Comparison of ENCODE assay signal across 1 cellular context in the genomic region with DNA sequence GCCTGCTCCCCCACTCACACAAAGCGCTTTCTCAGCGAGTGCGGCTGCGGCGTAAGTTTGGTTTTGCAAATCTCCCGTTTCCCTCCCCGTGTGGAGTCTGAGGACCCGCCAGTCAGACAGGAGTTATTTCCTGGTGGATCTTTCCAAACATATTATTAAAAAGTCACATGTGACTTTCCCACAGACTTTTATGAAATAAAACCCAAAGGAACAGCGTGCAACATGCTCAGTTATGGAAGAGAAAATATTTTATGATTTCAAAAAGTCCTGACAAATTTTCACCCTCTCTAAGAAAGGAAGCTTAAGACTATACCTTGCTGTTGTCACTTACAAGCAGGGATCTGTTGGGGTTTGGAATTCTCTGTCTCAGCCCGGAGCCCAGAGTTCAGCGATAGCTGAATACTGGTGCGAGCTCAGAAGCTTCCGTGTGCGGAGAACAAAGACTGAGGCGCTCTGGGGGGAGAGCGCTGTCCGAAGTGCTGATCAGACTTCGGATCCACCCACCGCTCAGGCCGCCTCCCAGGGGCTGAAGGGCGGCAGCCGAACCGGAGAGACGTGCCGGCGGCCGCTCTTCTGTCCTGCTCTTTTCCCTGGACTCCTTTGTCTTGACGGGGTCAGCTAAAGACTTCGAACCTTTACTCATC.
A peak's percentile ranks its signal among the peaks of the same experiment; 100 is the strongest.
TF ChIP-seq lines count a peak whose summit lies in the region.

No MANE protein-coding gene starts in this region.

TF ChIP-seq in HepG2, 621 proteins besides CTCF, POLR2A, EP300 and RAD21 (continued from another document and continues in another):
- TF ChIP-seq ZNF879 (CRISPR knock-in tag; IDR thresholded peaks at IDR 0.05) (peak; percentile 94), IKZF1 (IDR thresholded peaks at IDR 0.05) (no peak), SMAD9 (CRISPR knock-in tag; IDR thresholded peaks at IDR 0.05) (peak; percentile 95; the same call in 1 of the 2 replicates), KDM1A (CRISPR knock-in tag; IDR thresholded peaks at IDR 0.05) (peak; percentile 43; the same call in 1 of the 2 replicates), ZBED4 (CRISPR knock-in tag; IDR thresholded peaks at IDR 0.05; ENCODE audit: borderline replicate concordance) (peak; percentile 97), ZNF609 (CRISPR knock-in tag; IDR thresholded peaks at IDR 0.05; ENCODE audit: borderline replicate concordance) (0 out of 2 replicates have a peak, but pooled peaks have one; percentile 34), ZFY (CRISPR knock-in tag; IDR thresholded peaks at IDR 0.05) (peak; percentile 70), CENPBD1 (CRISPR knock-in tag; IDR thresholded peaks at IDR 0.05; ENCODE audit: borderline replicate concordance, low read depth) (no peak), XRCC5 (optimal IDR thresholded peaks at IDR 0.05; ENCODE audit: low read length) (peak; percentile 98), HDAC6 (IDR thresholded peaks at IDR 0.05; ENCODE audit: low read depth, low read length) (no peak), AGO2 (optimal IDR thresholded peaks at IDR 0.05; ENCODE audit: low read depth, low read length) (no peak), NFE2L1 (CRISPR knock-in tag; IDR thresholded peaks at IDR 0.05; ENCODE audit: borderline replicate concordance) (no peak), ZNF644 (CRISPR knock-in tag; IDR thresholded peaks at IDR 0.05; ENCODE audit: low read depth) (peak; percentile 47; the same call in 1 of the 2 replicates), AHDC1 (CRISPR knock-in tag; IDR thresholded peaks at IDR 0.05; ENCODE audit: borderline replicate concordance) (peak; percentile 70), BRD4 (CRISPR knock-in tag; IDR thresholded peaks at IDR 0.05) (no peak), STAT6 (CRISPR knock-in tag; IDR thresholded peaks at IDR 0.05; ENCODE audit: borderline replicate concordance) (no peak), ZNF773 (CRISPR knock-in tag; IDR thresholded peaks at IDR 0.05; ENCODE audit: borderline replicate concordance) (peak; percentile 98), ZSCAN20 (CRISPR knock-in tag; IDR thresholded peaks at IDR 0.05; ENCODE audit: borderline replicate concordance) (peak; percentile 91), EEA1 (CRISPR knock-in tag; IDR thresholded peaks at IDR 0.05; ENCODE audit: borderline replicate concordance) (peak; percentile 95; the same call in 1 of the 2 replicates), ARNT (IDR thresholded peaks at IDR 0.05) (no peak), ZNF292 (CRISPR knock-in tag; IDR thresholded peaks at IDR 0.05; ENCODE audit: borderline replicate concordance, low read depth) (peak; percentile 54; the same call in 1 of the 2 replicates), KMT2A (CRISPR knock-in tag; IDR thresholded peaks at IDR 0.05) (peak; percentile 85; the same call in 1 of the 2 replicates), GTF2F1 (IDR thresholded peaks at IDR 0.05; ENCODE audit: low read length) (no peak), ZNF543 (CRISPR knock-in tag; IDR thresholded peaks at IDR 0.05) (peak; percentile 95), MBD4 (IDR thresholded peaks at IDR 0.05; ENCODE audit: borderline replicate concordance, low read length) (no peak), NAIF1 (CRISPR knock-in tag; IDR thresholded peaks at IDR 0.05; ENCODE audit: borderline replicate concordance) (peak; percentile 87; the same call in 1 of the 2 replicates), PHF5A (CRISPR knock-in tag; IDR thresholded peaks at IDR 0.05; ENCODE audit: low read depth, unreplicated experiment) (peak; percentile 90), RELA (CRISPR knock-in tag; IDR thresholded peaks at IDR 0.05) (peak; percentile 94; the same call in 1 of the 2 replicates), ZBTB38 (CRISPR knock-in tag; IDR thresholded peaks at IDR 0.05) (peak; percentile 91), ZZZ3 (CRISPR knock-in tag; IDR thresholded peaks at IDR 0.05; ENCODE audit: borderline replicate concordance) (no peak), NCOA2 (CRISPR knock-in tag; IDR thresholded peaks at IDR 0.05) (peak; percentile 85), ZNF180 (CRISPR knock-in tag; IDR thresholded peaks at IDR 0.05; ENCODE audit: borderline replicate concordance, low read depth) (peak; percentile 45; the same call in 1 of the 2 replicates)
- TF ChIP-seq, protein P1, sequence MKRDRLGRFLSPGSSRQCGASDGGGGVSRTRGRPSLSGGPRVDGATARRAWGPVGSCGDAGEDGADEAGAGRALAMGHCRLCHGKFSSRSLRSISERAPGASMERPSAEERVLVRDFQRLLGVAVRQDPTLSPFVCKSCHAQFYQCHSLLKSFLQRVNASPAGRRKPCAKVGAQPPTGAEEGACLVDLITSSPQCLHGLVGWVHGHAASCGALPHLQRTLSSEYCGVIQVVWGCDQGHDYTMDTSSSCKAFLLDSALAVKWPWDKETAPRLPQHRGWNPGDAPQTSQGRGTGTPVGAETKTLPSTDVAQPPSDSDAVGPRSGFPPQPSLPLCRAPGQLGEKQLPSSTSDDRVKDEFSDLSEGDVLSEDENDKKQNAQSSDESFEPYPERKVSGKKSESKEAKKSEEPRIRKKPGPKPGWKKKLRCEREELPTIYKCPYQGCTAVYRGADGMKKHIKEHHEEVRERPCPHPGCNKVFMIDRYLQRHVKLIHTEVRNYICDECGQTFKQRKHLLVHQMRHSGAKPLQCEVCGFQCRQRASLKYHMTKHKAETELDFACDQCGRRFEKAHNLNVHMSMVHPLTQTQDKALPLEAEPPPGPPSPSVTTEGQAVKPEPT (CRISPR knock-in tag; IDR thresholded peaks at IDR 0.05; ENCODE audit: low read depth): 0 out of 2 replicates have a peak, but pooled peaks have one; percentile 59
- TF ChIP-seq, protein P2, sequence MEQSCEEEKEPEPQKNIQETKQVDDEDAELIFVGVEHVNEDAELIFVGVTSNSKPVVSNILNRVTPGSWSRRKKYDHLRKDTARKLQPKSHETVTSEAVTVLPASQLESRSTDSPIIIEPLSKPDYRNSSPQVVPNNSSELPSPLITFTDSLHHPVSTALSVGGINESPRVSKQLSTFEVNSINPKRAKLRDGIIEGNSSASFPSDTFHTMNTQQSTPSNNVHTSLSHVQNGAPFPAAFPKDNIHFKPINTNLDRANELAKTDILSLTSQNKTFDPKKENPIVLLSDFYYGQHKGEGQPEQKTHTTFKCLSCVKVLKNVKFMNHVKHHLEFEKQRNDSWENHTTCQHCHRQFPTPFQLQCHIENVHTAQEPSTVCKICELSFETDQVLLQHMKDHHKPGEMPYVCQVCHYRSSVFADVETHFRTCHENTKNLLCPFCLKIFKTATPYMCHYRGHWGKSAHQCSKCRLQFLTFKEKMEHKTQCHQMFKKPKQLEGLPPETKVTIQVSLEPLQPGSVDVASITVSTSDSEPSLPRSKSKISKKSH (CRISPR knock-in tag; IDR thresholded peaks at IDR 0.05; ENCODE audit: borderline replicate concordance): peak; percentile 97
